ENCODE assay signal across 1 cellular context in genomic region chr21:42389449-42389835, GRCh38.
TF ChIP-seq lines count a peak whose summit lies in the region.

No MANE protein-coding gene starts in this region.

TF ChIP-seq in K562, 482 proteins besides CTCF, POLR2A, EP300 and RAD21:
- TF ChIP-seq ZNF444 (CRISPR knock-in tag; IDR thresholded peaks at IDR 0.05): no peak
- TF ChIP-seq SMARCB1 (IDR thresholded peaks at IDR 0.05; ENCODE audit: insufficient read length, low read depth): no peak
- TF ChIP-seq POU5F1 (IDR thresholded peaks at IDR 0.05; ENCODE audit: borderline replicate concordance, low read depth, low read length, partially characterized antibody): no peak
